ENCODE assay signal across 20 cellular contexts in the genomic region with DNA sequence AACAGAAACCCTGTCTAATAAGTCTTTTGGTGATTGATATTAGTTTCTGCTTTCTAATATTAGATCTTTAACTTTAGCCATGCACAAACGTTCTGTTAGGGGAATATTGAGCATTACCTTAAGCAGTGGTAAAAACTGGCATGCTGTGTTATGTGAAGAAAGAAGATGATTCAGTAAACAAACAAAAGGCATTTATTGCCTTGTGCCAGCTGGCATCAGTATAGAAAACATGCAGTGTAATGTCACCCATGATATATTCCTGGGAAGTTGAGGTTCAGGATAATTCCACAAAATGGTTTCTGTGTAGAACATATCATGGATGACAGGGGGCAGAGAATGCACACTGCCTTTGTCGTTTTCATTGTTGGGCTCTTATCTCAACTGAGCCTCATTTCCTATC. TPM values are rescaled to one million over a fixed set of nuclear protein-coding genes. Genes with fewer than 3 reads are reported as not detected.
DNase-seq lines count a peak whose midpoint lies in the region; ATAC-seq and TF ChIP-seq lines count a peak whose summit lies in the region.
"Had no signal": no experiment of that assay in that cellular context is flagged by ENCODE, and none has a peak within 500 bp of the region (broad histone marks: within the 10 kb centered on the region; RNA-seq: fewer than 3 reads in every experiment).

No MANE protein-coding gene starts in this region.

- dilution Hi-C loops in mammary epithelial cell (cut with HindIII; ENCODE audit: low sequenced_read_pairs), result no loop called here

- H3K4me2 ChIP-seq in mammary epithelial cell (ENCODE audit: insufficient read depth, low read depth, low read length) (no peak overlapping the region), skeletal muscle satellite cell (ENCODE audit: low read length) (peak overlapping the region; percentile 4)
- H3K4me2 ChIP-seq: PC-9 had no signal

- peaks cover 35% of the 10 kb centered on the region for H3K4me1 Mint-ChIP-seq in MCF 10A (ENCODE audit: insufficient read depth, unreplicated experiment)

- no peak overlapping the region for H2AFZ ChIP-seq in mammary epithelial cell (ENCODE audit: low read depth, low read length)
- H2AFZ ChIP-seq: PC-9 had no signal

- peak; percentile 67 for DNase-seq in MCF 10A (ENCODE audit: unreplicated experiment)
- no peak for DNase-seq in mammary epithelial cell
- DNase-seq in epithelial cell of esophagus (ENCODE audit: low read depth), result peak; percentile 57
- DNase-seq in Ammon's horn (ENCODE audit: low spot score), result no peak
- DNase-seq in cerebellum (ENCODE audit: low spot score), result no peak
- DNase-seq: AML-193, Caco-2, DMS79, HCEC 1CT, NCI-H1048, NCI-H146, NCI-H524, PC-9, Right ventricle myocardium superior, SK-N-SH had no signal

- CTCF ChIA-PET in MCF 10A (lab: Yijun Ruan, JAX) (no interaction called here), mammary epithelial cell (lab: Charles Lee; ENCODE audit: low non-redundant PET) (no interaction called here)

- no peaks in the 10 kb centered on the region for H3K27me3 ChIP-seq in mammary epithelial cell (ENCODE audit: insufficient read depth, low read length)
- no peaks in the 10 kb centered on the region for H3K27me3 ChIP-seq in skeletal muscle satellite cell (ENCODE audit: control insufficient read depth, insufficient read depth, low read length)

- no peaks in the 10 kb centered on the region for H4K20me1 ChIP-seq in mammary epithelial cell (ENCODE audit: insufficient read depth, low read length)

- H3K4me1 ChIP-seq in mammary epithelial cell (ENCODE audit: insufficient read depth, low read length) (peaks cover 6% of the 10 kb centered on the region), skeletal muscle satellite cell (ENCODE audit: control insufficient read depth, insufficient read depth, low read length) (peaks cover 29% of the 10 kb centered on the region)

- no peaks in the 10 kb centered on the region for H3K9me3 Mint-ChIP-seq in MCF 10A (ENCODE audit: unreplicated experiment)

- no peaks in the 10 kb centered on the region for H3K27me3 Mint-ChIP-seq in MCF 10A (ENCODE audit: insufficient read depth, unreplicated experiment)

- H3K4me3 ChIP-seq in mammary epithelial cell (replicated peaks in 1 of 3; ENCODE audit: insufficient read depth in 1 of 3, low read depth in 2 of 3, low read length in 3 of 3) (no peak overlapping the region), epithelial cell of esophagus (ENCODE audit: low read length) (no peak overlapping the region), skeletal muscle satellite cell (ENCODE audit: low read length) (peak overlapping the region; percentile 33)
- H3K4me3 ChIP-seq: K562, PC-9 had no signal

- no peak overlapping the region for H3K27ac Mint-ChIP-seq in MCF 10A (ENCODE audit: low read depth, unreplicated experiment)

- intact Hi-C loops in MCF 10A (cut with micrococcal nuclease), result no loop called here
- intact Hi-C loops in mammary epithelial cell (cut with micrococcal nuclease), result no loop called here

- BruUV-seq in MCF 10A (replicated peaks; lab: Mats Ljungman, UMichigan) (no TSS peak), mammary epithelial cell (replicated peaks; lab: Mats Ljungman, UMichigan) (no TSS peak)

- H3K36me3 ChIP-seq in mammary epithelial cell (ENCODE audit: insufficient read depth, low read length), result no peaks in the 10 kb centered on the region
- H3K36me3 ChIP-seq in skeletal muscle satellite cell (ENCODE audit: insufficient read depth, low read length), result peaks cover 4% of the 10 kb centered on the region

- no peak overlapping the region for H3K27ac ChIP-seq in mammary epithelial cell (ENCODE audit: insufficient read depth, low read depth, low read length)
- peak overlapping the region; percentile 53; the same call in 1 of the 2 replicates for H3K27ac ChIP-seq in VCaP
- H3K27ac ChIP-seq: PC-9 had no signal

- in situ Hi-C loops in mammary epithelial cell (cut with MboI; ENCODE audit: low sequenced_read_pairs in 2 of 2), result loop anchor here in 1 of 2 donors (25.0 kb wide), 1 partner anchor 411 kb away; no protein-coding TSS in a partner anchor

- H3K4me3 Mint-ChIP-seq in MCF 10A (ENCODE audit: unreplicated experiment), result no peak overlapping the region

- peaks cover 98% of the 10 kb centered on the region for H3K79me2 ChIP-seq in mammary epithelial cell (ENCODE audit: insufficient read depth, low read length)

- H3K9me3 ChIP-seq in mammary epithelial cell (replicated peaks; ENCODE audit: insufficient read depth, low read length), result no peaks in the 10 kb centered on the region
- H3K9me3 ChIP-seq in skeletal muscle satellite cell (replicated peaks; ENCODE audit: low read length), result no peaks in the 10 kb centered on the region
- H3K9me3 ChIP-seq: Caco-2, SK-N-SH had no signal

- POLR2A ChIA-PET in MCF 10A (lab: Yijun Ruan, JAX), result interaction anchor here (0.6 to 1.0 kb wide), 5 partner anchors 11 to 509 kb away, joined by 3 to 4 read pairs (median 3); no protein-coding TSS in a partner anchor

- TF ChIP-seq CTCF in MCF 10A (IDR thresholded peaks at IDR 0.05; ENCODE audit: unreplicated experiment) (no peak), mammary epithelial cell (conservative IDR thresholded peaks at IDR 0.05 in 1 of 2, IDR thresholded peaks at IDR 0.05 in 1 of 2; ENCODE audit: extremely low read depth in 1 of 2, insufficient read depth in 1 of 2, low read depth in 1 of 2, low read length in 2 of 2) (no peak), VCaP (conservative IDR thresholded peaks at IDR 0.05) (no peak), epithelial cell of esophagus (IDR thresholded peaks at IDR 0.05; ENCODE audit: insufficient read depth, low read depth, low read length, missing control alignments) (no peak)

- H3K36me3 Mint-ChIP-seq in MCF 10A (ENCODE audit: insufficient read depth, unreplicated experiment), result peaks cover 16% of the 10 kb centered on the region

- WGBS in mammary epithelial cell (ENCODE audit: low coverage, missing lambda C conversion rate), result 77% methylated on average over 2 of the region's 2 CpGs

- ATAC-seq in GM21825 (IDR thresholded peaks at IDR 0.05; ENCODE audit: unreplicated experiment), result no peak
- ATAC-seq: K562 had no signal

- H3K9ac ChIP-seq in mammary epithelial cell (ENCODE audit: insufficient read depth, low read length) (no peak overlapping the region), skeletal muscle satellite cell (ENCODE audit: low read depth, low read length) (no peak overlapping the region)
- H3K9ac ChIP-seq: SK-N-SH had no signal

RNA-seq across cellular contexts. Expression of a gene that starts 24.3 kb away (rescaled TPM):
- not detected in 2 replicates for total RNA-seq in MCF 10A (2022)
- 1 to 10 TPM; 1.1 to 1.2 TPM for total RNA-seq in mammary epithelial cell
- polyA plus RNA-seq in mammary epithelial cell, result 0.76 TPM
- polyA minus RNA-seq in mammary epithelial cell, result 0.47 TPM
- total RNA-seq in skeletal muscle satellite cell (2012; rRNA removed), result 0.66 and 1.3 TPM in 2 replicates
- 39.1 TPM for total RNA-seq in cerebellum
- total RNA-seq: Caco-2, G401, PC-9, Right ventricle myocardium superior had no signal

Comparison
In these comparisons a context has a peak if more than half of its experiments do, and no peak if none do; other contexts are left out.
1. DNase-seq: peak in MCF 10A (single experiment) and epithelial cell of esophagus (single experiment); none in mammary epithelial cell (single experiment), Ammon's horn (single experiment) and cerebellum (single experiment).
2. RNA of a gene that starts 24.3 kb away (total RNA-seq): 39.1 TPM in cerebellum (single experiment); 1.1 to 1.2 TPM in mammary epithelial cell and not detected in MCF 10A; every median in the first group is over 10 times any median in the second.